ENCODE assay signal across 23 cellular contexts in the genomic region with DNA sequence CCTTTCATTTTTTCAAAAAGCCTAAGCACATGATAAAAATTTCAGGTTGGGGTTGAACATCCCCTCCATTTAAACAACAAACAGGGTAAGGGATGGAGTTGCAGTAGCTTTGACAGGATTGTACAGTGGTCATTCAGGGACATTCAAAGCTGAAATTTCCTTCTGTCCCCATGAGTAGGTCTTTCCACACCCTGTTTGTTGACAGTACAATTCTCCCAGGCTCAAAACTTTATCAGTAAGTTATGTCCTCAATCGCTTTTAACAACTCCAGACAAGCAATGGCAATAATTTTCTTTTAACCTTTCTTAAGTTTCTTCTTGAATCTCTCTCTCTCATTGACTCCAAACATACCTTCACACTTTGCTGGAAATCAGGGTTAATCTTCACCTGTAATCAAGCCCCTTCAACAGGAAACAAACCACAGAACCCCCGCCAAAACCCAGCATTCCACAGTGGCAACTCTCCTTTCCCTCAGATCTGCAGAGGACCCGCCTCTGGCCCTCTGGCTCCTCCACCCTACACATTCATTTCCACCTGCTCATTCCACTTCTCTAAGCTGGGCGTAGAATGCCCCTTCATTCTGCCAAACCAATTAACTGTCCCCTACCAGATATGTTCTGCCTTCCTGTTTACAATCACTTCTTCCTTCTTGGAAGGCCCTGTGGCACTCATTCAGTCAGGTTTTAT. TPM values are rescaled to one million over a fixed set of nuclear protein-coding genes. Genes with fewer than 3 reads are reported as not detected.
A peak's percentile ranks its signal among the peaks of the same experiment; 100 is the strongest.
DNase-seq lines count a peak whose midpoint lies in the region; ATAC-seq and TF ChIP-seq lines count a peak whose summit lies in the region.
"Had no signal": no experiment of that assay in that cellular context is flagged by ENCODE, and none has a peak within 500 bp of the region (broad histone marks: within the 10 kb centered on the region; RNA-seq: fewer than 3 reads in every experiment).

No MANE protein-coding gene starts in this region.

- POLR2A ChIA-PET in CD8-positive, alpha-beta T cell (lab: Charles Lee) = no interaction called here
- POLR2A ChIA-PET in MCF 10A (lab: Yijun Ruan, JAX) = interaction anchor here (1.0 kb wide), 1 partner anchor 19 kb away, joined by 3 read pairs; no protein-coding TSS in a partner anchor

- H3K9me3 Mint-ChIP-seq in CD8-positive, alpha-beta T cell = no peaks in the 10 kb centered on the region
- H3K9me3 Mint-ChIP-seq in activated T-helper 17 cell treated with anti-CD3 and anti-CD28 coated beads, Interleukin-2, amount 50 U/mL, for 72 hours = no peaks in the 10 kb centered on the region
- no peaks in the 10 kb centered on the region for H3K9me3 Mint-ChIP-seq in naive B cell
- H3K9me3 Mint-ChIP-seq in MCF 10A (ENCODE audit: unreplicated experiment) = no peaks in the 10 kb centered on the region
- H3K9me3 Mint-ChIP-seq: activated CD8-positive, alpha-beta T cell treated with anti-CD3 and anti-CD28 coated beads for 36 hours; dendritic cell treated with granulocyte-macrophage colony-stimulating factor and Interleukin-4, amounts not matched to agents 40 ng/mL and 50 ng/mL, for 4 days had no signal

- H3K36me3 Mint-ChIP-seq in CD8-positive, alpha-beta T cell = peaks cover 68% of the 10 kb centered on the region
- H3K36me3 Mint-ChIP-seq in activated T-helper 17 cell treated with anti-CD3 and anti-CD28 coated beads, Interleukin-2, amount 50 U/mL, for 72 hours (ENCODE audit: low read depth) = peaks cover 99% of the 10 kb centered on the region
- peaks cover 12 to 17% of the 10 kb centered on the region in 2 donors for H3K36me3 Mint-ChIP-seq in naive B cell
- peaks cover 71% of the 10 kb centered on the region for H3K36me3 Mint-ChIP-seq in MCF 10A (ENCODE audit: insufficient read depth, unreplicated experiment)

- H3K27ac ChIP-seq in BLaER1 = no peak overlapping the region
- no peak overlapping the region for H3K27ac ChIP-seq in CD8-positive, alpha-beta T cell (ENCODE audit: low read depth, low read length)
- H3K27ac ChIP-seq: epithelial cell of prostate, sigmoid colon, SK-N-MC, tibial nerve had no signal

- intact Hi-C loops in CD8-positive, alpha-beta T cell (cut with DNase I, micrococcal nuclease) = no loop called here
- intact Hi-C loops in MCF 10A (cut with micrococcal nuclease) = no loop called here

- BruUV-seq in MCF 10A (replicated peaks; lab: Mats Ljungman, UMichigan) = no TSS peak

- H3K9me3 ChIP-seq in BLaER1 = no peaks in the 10 kb centered on the region
- H3K9me3 ChIP-seq in CD8-positive, alpha-beta T cell (ENCODE audit: low read length) = no peaks in the 10 kb centered on the region
- H3K9me3 ChIP-seq: sigmoid colon, tibial nerve had no signal

- no peak for TF ChIP-seq CTCF in CD8-positive, alpha-beta T cell (IDR thresholded peaks at IDR 0.05)
- TF ChIP-seq CTCF in MCF 10A (IDR thresholded peaks at IDR 0.05; ENCODE audit: unreplicated experiment) = no peak

- no peaks in the 10 kb centered on the region for H3K27me3 ChIP-seq in BLaER1
- H3K27me3 ChIP-seq in CD8-positive, alpha-beta T cell (ENCODE audit: insufficient read depth, low read length) = no peaks in the 10 kb centered on the region
- H3K27me3 ChIP-seq: sigmoid colon, tibial nerve had no signal

- peaks cover 22% of the 10 kb centered on the region for H3K4me1 ChIP-seq in BLaER1
- H3K4me1 ChIP-seq in CD8-positive, alpha-beta T cell (ENCODE audit: insufficient read depth, low read length) = no peaks in the 10 kb centered on the region

- H3K4me1 Mint-ChIP-seq in CD8-positive, alpha-beta T cell (ENCODE audit: low read depth) = peaks cover 23% of the 10 kb centered on the region
- H3K4me1 Mint-ChIP-seq in activated T-helper 17 cell treated with anti-CD3 and anti-CD28 coated beads, Interleukin-2, amount 50 U/mL, for 72 hours = no peaks in the 10 kb centered on the region
- peaks cover 6 to 24% (median 11%) of the 10 kb centered on the region in 3 donors for H3K4me1 Mint-ChIP-seq in naive B cell
- H3K4me1 Mint-ChIP-seq in MCF 10A (ENCODE audit: insufficient read depth, unreplicated experiment) = no peaks in the 10 kb centered on the region

- H3K4me2 ChIP-seq in BLaER1 = 0 out of 2 replicates have a peak overlapping the region, but pooled peaks have one; percentile 7

- no peak for DNase-seq in CD8-positive, alpha-beta T cell
- DNase-seq in naive B cell = no peak
- DNase-seq in NCI-H69 (lab: John Stamatoyannopoulos, UW) = no peak
- DNase-seq in effector CD4-positive, alpha-beta T cell = no peak
- DNase-seq in MCF 10A (ENCODE audit: unreplicated experiment) = no peak
- no peak for DNase-seq in NCI-H526 treated with DMSO at 0.1 percent for 48 hours (lab: John Stamatoyannopoulos, UW)
- DNase-seq: activated CD8-positive, alpha-beta T cell treated with anti-CD3 and anti-CD28 coated beads for 36 hours; activated effector memory CD4-positive, alpha-beta T cell treated with anti-CD3 and anti-CD28 coated beads, Interleukin-2, amount 50 U/mL, for 16 hours; mesenchymal stem cell; MV-4-11; NCI-H2081; NCI-H524; nucleus accumbens; PC-3; sigmoid colon; stimulated activated CD4-positive, alpha-beta T cell treated with anti-CD3 and anti-CD28 coated beads, Interleukin-2, amount 100 ng/mL, for 48 hours had no signal

- peaks cover 82% of the 10 kb centered on the region for H3K36me3 ChIP-seq in BLaER1
- H3K36me3 ChIP-seq in CD8-positive, alpha-beta T cell (ENCODE audit: insufficient read depth, low read length) = peaks cover 17% of the 10 kb centered on the region

- no peak for ATAC-seq in CD8-positive, alpha-beta T cell
- ATAC-seq in activated T-helper 17 cell treated with anti-CD3 and anti-CD28 coated beads, Interleukin-2, amount 50 U/mL, for 72 hours (replicated peaks) = no peak
- ATAC-seq in naive B cell (ENCODE audit: low read depth in 2 of 2) = no peak
- ATAC-seq: activated CD8-positive, alpha-beta T cell treated with anti-CD3 and anti-CD28 coated beads for 36 hours; HCT116; PC-3 had no signal

- peaks cover 41% of the 10 kb centered on the region for H4K20me1 ChIP-seq in BLaER1

- H3K27me3 Mint-ChIP-seq in CD8-positive, alpha-beta T cell (ENCODE audit: low read depth) = no peaks in the 10 kb centered on the region
- no peaks in the 10 kb centered on the region for H3K27me3 Mint-ChIP-seq in activated T-helper 17 cell treated with anti-CD3 and anti-CD28 coated beads, Interleukin-2, amount 50 U/mL, for 72 hours
- H3K27me3 Mint-ChIP-seq in naive B cell = no peaks in the 10 kb centered on the region
- H3K27me3 Mint-ChIP-seq in MCF 10A (ENCODE audit: insufficient read depth, unreplicated experiment) = no peaks in the 10 kb centered on the region
- H3K27me3 Mint-ChIP-seq: activated CD8-positive, alpha-beta T cell treated with anti-CD3 and anti-CD28 coated beads for 36 hours; dendritic cell treated with granulocyte-macrophage colony-stimulating factor and Interleukin-4, amounts not matched to agents 40 ng/mL and 50 ng/mL, for 4 days had no signal

- H3K9ac ChIP-seq in BLaER1 = no peak overlapping the region

- H3K4me3 Mint-ChIP-seq in CD8-positive, alpha-beta T cell = no peak overlapping the region
- no peak overlapping the region for H3K4me3 Mint-ChIP-seq in activated T-helper 17 cell treated with anti-CD3 and anti-CD28 coated beads, Interleukin-2, amount 50 U/mL, for 72 hours
- H3K4me3 Mint-ChIP-seq in naive B cell (peak overlapping the region in 1 of 8 donors; percentile 10), MCF 10A (ENCODE audit: unreplicated experiment) (no peak overlapping the region)
- H3K4me3 Mint-ChIP-seq: activated CD8-positive, alpha-beta T cell treated with anti-CD3 and anti-CD28 coated beads for 36 hours; dendritic cell treated with granulocyte-macrophage colony-stimulating factor and Interleukin-4, amounts not matched to agents 40 ng/mL and 50 ng/mL, for 4 days had no signal

- CTCF ChIA-PET in CD8-positive, alpha-beta T cell (lab: Charles Lee) = interaction anchor here (1.2 kb wide), 1 partner anchor 190 kb away, joined by 3 read pairs; no protein-coding TSS in a partner anchor
- CTCF ChIA-PET in MCF 10A (lab: Yijun Ruan, JAX) = interaction anchor here (2.0 kb wide), 1 partner anchor 326 kb away, joined by 7 read pairs; no protein-coding TSS in a partner anchor

- no peak overlapping the region for H3K4me3 ChIP-seq in BLaER1
- no peak overlapping the region for H3K4me3 ChIP-seq in CD8-positive, alpha-beta T cell (ENCODE audit: low read depth, low read length)
- H3K4me3 ChIP-seq: sigmoid colon, SK-N-MC, tibial nerve had no signal

- H3K27ac Mint-ChIP-seq in CD8-positive, alpha-beta T cell = peak overlapping the region; percentile 1
- H3K27ac Mint-ChIP-seq in activated T-helper 17 cell treated with anti-CD3 and anti-CD28 coated beads, Interleukin-2, amount 50 U/mL, for 72 hours = peak overlapping the region; percentile 21
- H3K27ac Mint-ChIP-seq in naive B cell (peak overlapping the region in 4 of 6 donors; percentile 1 to 78 (median 23)), MCF 10A (ENCODE audit: low read depth, unreplicated experiment) (no peak overlapping the region)
- H3K27ac Mint-ChIP-seq: activated CD8-positive, alpha-beta T cell treated with anti-CD3 and anti-CD28 coated beads for 36 hours; dendritic cell treated with granulocyte-macrophage colony-stimulating factor and Interleukin-4, amounts not matched to agents 40 ng/mL and 50 ng/mL, for 4 days had no signal

RNA-seq across cellular contexts. Expression of a gene that starts 20.7 kb away (rescaled TPM):
- 100 to 1,000 TPM; 118 to 130 TPM for total RNA-seq in CD8-positive, alpha-beta T cell
- 10 to 100 TPM; 33.8 to 38.6 TPM for total RNA-seq in activated T-helper 17 cell treated with anti-CD3 and anti-CD28 coated beads, Interleukin-2, amount 50 U/mL, for 72 hours
- polyA plus RNA-seq in naive B cell (ENCODE audit: low read depth in 6 of 6) = 10 to 100 TPM; 34.6 to 65.6 (median 40.2) TPM
- 38.2 and 43.7 TPM in 2 replicates for total RNA-seq in MCF 10A (2022)

RNA-seq across cellular contexts. Expression of a gene that starts 53.7 kb away (rescaled TPM):
- total RNA-seq in CD8-positive, alpha-beta T cell = 100 to 1,000 TPM; 105 to 107 TPM
- total RNA-seq in activated T-helper 17 cell treated with anti-CD3 and anti-CD28 coated beads, Interleukin-2, amount 50 U/mL, for 72 hours = 1 to 10 TPM; 3.3 to 4.9 TPM
- polyA plus RNA-seq in naive B cell (ENCODE audit: low read depth in 6 of 6) = 10 to 100 TPM; 53.0 to 82.7 (median 67.7) TPM
- total RNA-seq in MCF 10A (2022) = 1.9 and 5.8 TPM in 2 replicates

Comparison
In these comparisons a context has a peak if more than half of its experiments do, and no peak if none do; other contexts are left out.
1. RNA of a gene that starts 53.7 kb away (total RNA-seq): 105 to 107 TPM in CD8-positive, alpha-beta T cell; 3.3 to 4.9 TPM in activated T-helper 17 cell treated with anti-CD3 and anti-CD28 coated beads, Interleukin-2, amount 50 U/mL, for 72 hours and 1.9 to 5.8 TPM in MCF 10A; every median in the first group is over 10 times any median in the second.